ENCODE assay signal across 27 cellular contexts in the genomic region with DNA sequence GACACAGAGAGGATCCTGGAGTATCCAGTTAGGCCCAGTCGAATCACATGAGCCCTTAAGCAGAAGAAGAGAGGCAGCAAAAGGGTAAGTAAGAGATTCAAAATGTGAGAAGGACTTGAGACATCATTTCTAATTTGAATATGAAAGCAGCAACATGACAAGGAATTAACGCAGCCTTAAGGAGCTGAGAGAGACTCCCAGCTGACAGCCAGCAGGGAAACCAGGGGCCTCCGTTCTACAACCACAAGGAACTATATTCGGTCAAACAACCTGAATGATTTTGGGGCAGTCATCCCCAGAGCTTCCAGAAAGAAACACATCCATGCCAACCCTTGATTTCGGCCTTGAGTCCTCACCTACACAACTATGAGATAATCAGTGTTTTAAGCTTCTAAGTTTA.
"Had no signal": no experiment of that assay in that cellular context is flagged by ENCODE, and none has a peak within 500 bp of the region (broad histone marks: within the 10 kb centered on the region; RNA-seq: fewer than 3 reads in every experiment).

No MANE protein-coding gene starts in this region.

- H3K4me1 Mint-ChIP-seq: activated CD4-positive, alpha-beta memory T cell treated with anti-CD3 and anti-CD28 coated beads, Interleukin-2, amount 10 ng/mL, durations not matched to agents 7 days and 5 days; activated CD4-positive, alpha-beta T cell treated with anti-CD3 and anti-CD28 coated beads, Interleukin-2, amount 10 ng/mL, durations not matched to agents 7 days and 5 days had no signal

- DNase-seq: activated CD4-positive, alpha-beta memory T cell treated with anti-CD3 and anti-CD28 coated beads, Interleukin-2, amount 10 ng/mL, durations not matched to agents 7 days and 5 days; activated CD4-positive, alpha-beta T cell treated with anti-CD3 and anti-CD28 coated beads for 1 hour; activated CD4-positive, alpha-beta T cell treated with anti-CD3 and anti-CD28 coated beads for 4 hours; activated CD4-positive, alpha-beta T cell treated with anti-CD3 and anti-CD28 coated beads, Interleukin-2, amount 10 ng/mL, durations not matched to agents 7 days and 5 days; activated CD4-positive, alpha-beta T cell treated with anti-CD3 and anti-CD28 coated beads, Interleukin-2, amount 50 U/mL, for 4 hours; activated CD8-positive, alpha-beta memory T cell treated with anti-CD3 and anti-CD28 coated beads, Interleukin-2, amount 50 U/mL, for 48 hours; activated gamma-delta T cell; activated naive CD4-positive, alpha-beta T cell; activated naive CD4-positive, alpha-beta T cell treated with anti-CD3 and anti-CD28 coated beads, Interleukin-2, amount 50 U/mL, for 16 hours; activated T-cell treated with anti-CD3 and anti-CD28 coated beads for 4 hours; activated T-cell treated with anti-CD3 and anti-CD28 coated beads, Interleukin-2, amount 50 U/mL, for 24 hours; activated T-cell treated with anti-CD3 and anti-CD28 coated beads, Interleukin-2, amount 50 U/mL, for 72 hours; amniotic stem cell; anterior cingulate cortex; central memory CD4-positive, alpha-beta T cell; cerebellar nuclear complex; colonic mucosa; effector CD8-positive, alpha-beta T cell; foreskin keratinocyte; gastrocnemius medialis; glutamatergic neuron; heart left ventricle; T-helper 2 cell had no signal

- H3K4me3 Mint-ChIP-seq: activated CD4-positive, alpha-beta memory T cell treated with anti-CD3 and anti-CD28 coated beads, Interleukin-2, amount 10 ng/mL, durations not matched to agents 7 days and 5 days; activated CD4-positive, alpha-beta T cell treated with anti-CD3 and anti-CD28 coated beads, Interleukin-2, amount 10 ng/mL, durations not matched to agents 7 days and 5 days; activated naive CD8-positive, alpha-beta T cell; activated T-cell treated with anti-CD3 and anti-CD28 coated beads, Interleukin-2, amount 50 U/mL, for 24 hours; activated T-cell treated with anti-CD3 and anti-CD28 coated beads, Interleukin-2, amount 50 U/mL, for 72 hours had no signal

- H3K9me3 ChIP-seq: breast epithelium, colonic mucosa, gastrocnemius medialis, heart left ventricle had no signal

- H3K9me3 Mint-ChIP-seq: activated CD4-positive, alpha-beta memory T cell treated with anti-CD3 and anti-CD28 coated beads, Interleukin-2, amount 10 ng/mL, durations not matched to agents 7 days and 5 days; activated CD4-positive, alpha-beta T cell treated with anti-CD3 and anti-CD28 coated beads, Interleukin-2, amount 10 ng/mL, durations not matched to agents 7 days and 5 days; activated T-cell treated with anti-CD3 and anti-CD28 coated beads, Interleukin-2, amount 50 U/mL, for 24 hours had no signal

- H3K4me3 ChIP-seq: breast epithelium, cardiac muscle cell, colonic mucosa, gastrocnemius medialis, heart left ventricle had no signal

- ATAC-seq: activated T-cell treated with anti-CD3 and anti-CD28 coated beads, Interleukin-2, amount 50 U/mL, for 72 hours; esophagus mucosa; foreskin keratinocyte; gastrocnemius medialis; heart left ventricle had no signal

- H3K27ac ChIP-seq: breast epithelium, cardiac muscle cell, colonic mucosa, foreskin keratinocyte, gastrocnemius medialis, heart left ventricle had no signal

- H3K36me3 Mint-ChIP-seq: activated naive CD8-positive, alpha-beta T cell had no signal

- H3K27ac Mint-ChIP-seq: activated CD4-positive, alpha-beta memory T cell treated with anti-CD3 and anti-CD28 coated beads, Interleukin-2, amount 10 ng/mL, durations not matched to agents 7 days and 5 days; activated CD4-positive, alpha-beta T cell treated with anti-CD3 and anti-CD28 coated beads, Interleukin-2, amount 10 ng/mL, durations not matched to agents 7 days and 5 days; activated naive CD8-positive, alpha-beta T cell; activated T-cell treated with anti-CD3 and anti-CD28 coated beads, Interleukin-2, amount 50 U/mL, for 24 hours; activated T-cell treated with anti-CD3 and anti-CD28 coated beads, Interleukin-2, amount 50 U/mL, for 72 hours had no signal

- H3K27me3 ChIP-seq: breast epithelium, colonic mucosa, foreskin keratinocyte, gastrocnemius medialis, heart left ventricle had no signal

- H3K36me3 ChIP-seq: breast epithelium, cardiac muscle cell, colonic mucosa, gastrocnemius medialis, heart left ventricle had no signal

- H3K4me1 ChIP-seq: breast epithelium, colonic mucosa, foreskin keratinocyte, gastrocnemius medialis had no signal

- H3K27me3 Mint-ChIP-seq: activated T-cell treated with anti-CD3 and anti-CD28 coated beads, Interleukin-2, amount 50 U/mL, for 24 hours had no signal
